ENCODE assay signal across 8 cellular contexts in genomic region chr1:11041048-11041447, GRCh38. TPM values are rescaled to one million over a fixed set of nuclear protein-coding genes. Genes with fewer than 3 reads are reported as not detected.
"Had no signal": no experiment of that assay in that cellular context is flagged by ENCODE, and none has a peak within 500 bp of the region (broad histone marks: within the 10 kb centered on the region; RNA-seq: fewer than 3 reads in every experiment).

No MANE protein-coding gene starts in this region.

- ATAC-seq: GM12878 had no signal

- FAIRE-seq: G401.6, GM12878, GM12891, GM12892, GM18507, GM19239 had no signal

- H3K4me3 ChIP-seq: GM12878 had no signal

- DNase-seq: GDM1 had no signal

RNA-seq across cellular contexts. Expression of gene MASP2, which starts 6.0 kb away (rescaled TPM):
- total RNA-seq: G401 had no signal
